ENCODE assay signal across 19 cellular contexts in the genomic region with DNA sequence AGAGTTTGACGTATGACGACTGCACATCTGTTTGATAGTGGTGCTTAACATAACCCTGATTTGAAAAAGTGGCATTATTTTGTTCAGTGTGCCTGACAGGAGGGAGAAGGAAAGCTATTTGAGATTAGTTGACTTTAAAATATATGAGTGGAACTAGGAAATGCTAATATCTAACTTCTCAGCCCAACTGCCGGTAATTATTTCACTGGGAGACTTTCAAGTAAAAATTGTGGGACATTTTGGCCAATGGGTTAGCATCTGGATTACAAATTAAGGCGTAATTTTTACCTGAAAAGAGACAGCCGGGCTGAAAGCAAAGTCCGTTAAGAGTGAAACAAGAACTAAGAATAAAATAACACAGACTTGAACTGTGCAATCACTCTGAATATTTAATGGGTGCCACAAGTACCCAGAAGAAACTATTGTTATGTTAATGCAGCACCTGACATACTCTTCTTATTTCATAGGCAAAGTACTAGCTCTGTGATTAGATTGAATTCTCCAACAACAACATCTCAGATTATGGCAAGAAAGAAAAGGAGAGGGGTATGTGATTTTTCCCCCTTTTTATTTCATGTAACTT. TPM values are rescaled to one million over a fixed set of nuclear protein-coding genes. Genes with fewer than 3 reads are reported as not detected.
DNase-seq lines count a peak whose midpoint lies in the region; FAIRE-seq and TF ChIP-seq lines count a peak whose summit lies in the region.
"Had no signal": no experiment of that assay in that cellular context is flagged by ENCODE, and none has a peak within 500 bp of the region (broad histone marks: within the 10 kb centered on the region; RNA-seq: fewer than 3 reads in every experiment).

No MANE protein-coding gene starts in this region.

- H4K20me1 ChIP-seq in OCI-LY1 (ENCODE audit: insufficient read depth, low read length) (no peaks in the 10 kb centered on the region), endothelial cell of umbilical vein (replicated peaks; ENCODE audit: control insufficient read depth, extremely low read depth, insufficient read depth, low read length) (no peaks in the 10 kb centered on the region)

- no peaks in the 10 kb centered on the region for H3K9me2 ChIP-seq in OCI-LY1 (ENCODE audit: low read depth, low read length)

- H2BK12ac ChIP-seq in trophoblast cell (ENCODE audit: low read length): no peak overlapping the region

- no peak overlapping the region for H2BK120ac ChIP-seq in trophoblast cell (ENCODE audit: insufficient read depth, low read length, poor library complexity)

- no peak for TF ChIP-seq POLR2A in endothelial cell of umbilical vein (IDR thresholded peaks at IDR 0.05; ENCODE audit: low read depth, low read length)

- H2BK5ac ChIP-seq in trophoblast cell (ENCODE audit: low read depth, low read length, poor library complexity): no peak overlapping the region

- POLR2A ChIA-PET in endothelial cell of umbilical vein (lab: Charles Lee) (interaction anchor here (0.6 kb wide), 1 partner anchor 31 kb away, joined by 3 read pairs; no protein-coding TSS in a partner anchor), HEK293T (lab: Yijun Ruan, JAX) (interaction anchor here (1.0 kb wide), 2 partner anchors 9 to 205 kb away, joined by 3 read pairs; no protein-coding TSS in a partner anchor)

- no peak overlapping the region for H4K8ac ChIP-seq in trophoblast cell (ENCODE audit: low read depth, low read length)

- no peak overlapping the region for H3K4ac ChIP-seq in trophoblast cell (ENCODE audit: low read depth, low read length)

- no peak for FAIRE-seq in endothelial cell of umbilical vein (lab: Jason Lieb, UNC)

- no peak overlapping the region for H3K14ac ChIP-seq in trophoblast cell (ENCODE audit: low read length)

- H3K79me1 ChIP-seq in trophoblast cell (ENCODE audit: low read length): peaks cover 17% of the 10 kb centered on the region

- WGBS in trophoblast cell (ENCODE audit: extremely low coverage, insufficient coverage, insufficient read length): no CpG with 5 or more reads among the region's 6 CpGs

- H2AK5ac ChIP-seq in trophoblast cell (ENCODE audit: low read length): no peak overlapping the region

- no peak overlapping the region for H2AFZ ChIP-seq in OCI-LY1 (ENCODE audit: low read length)
- H2AFZ ChIP-seq in endothelial cell of umbilical vein (ENCODE audit: low read depth, low read length): no peak overlapping the region
- no peak overlapping the region for H2AFZ ChIP-seq in trophoblast cell (ENCODE audit: insufficient read depth, low read length, poor library complexity)
- H2AFZ ChIP-seq: parathyroid adenoma had no signal

- H3K9me1 ChIP-seq in endothelial cell of umbilical vein (replicated peaks; ENCODE audit: control insufficient read depth, extremely low read depth, insufficient read depth, low read length): no peaks in the 10 kb centered on the region

- H3K27me3 ChIP-seq in HUES48 (ENCODE audit: control insufficient read depth, insufficient read depth, low read length): peaks cover 32% of the 10 kb centered on the region
- H3K27me3 ChIP-seq in OCI-LY1 (ENCODE audit: insufficient read depth, low read length): no peaks in the 10 kb centered on the region
- H3K27me3 ChIP-seq in endothelial cell of umbilical vein (ENCODE audit: control insufficient read depth in 2 of 2, insufficient read depth in 2 of 2, low read length in 2 of 2): peaks cover 51 to 57% of the 10 kb centered on the region in 2 experiments
- no peaks in the 10 kb centered on the region for H3K27me3 ChIP-seq in trophoblast cell (ENCODE audit: insufficient read depth, low read length)

- H3K36me3 ChIP-seq in HUES48 (ENCODE audit: control insufficient read depth, insufficient read depth, low read length) (peaks cover 25% of the 10 kb centered on the region), OCI-LY1 (ENCODE audit: insufficient read depth, low read length) (peaks cover 37% of the 10 kb centered on the region), endothelial cell of umbilical vein (ENCODE audit: control insufficient read depth in 2 of 2, extremely low read depth in 1 of 2, insufficient read depth in 2 of 2, low read length in 2 of 2) (no peaks in the 10 kb centered on the region), trophoblast cell (ENCODE audit: control insufficient read depth in 1 of 2, insufficient read depth in 2 of 2, low read length in 2 of 2) (peaks cover 5 to 11% of the 10 kb centered on the region in 2 experiments)
- H3K36me3 ChIP-seq: BE2C, upper lobe of right lung had no signal

- no peak overlapping the region for H3K18ac ChIP-seq in trophoblast cell (ENCODE audit: low read length)

- no peak for TF ChIP-seq CTCF in OCI-LY1 (IDR thresholded peaks at IDR 0.05; ENCODE audit: low read length)
- no peak for TF ChIP-seq CTCF in endothelial cell of umbilical vein (IDR thresholded peaks at IDR 0.05; ENCODE audit: extremely low read depth in 1 of 2, insufficient read depth in 1 of 2, low read depth in 1 of 2, low read length in 2 of 2)

- peaks cover 4% of the 10 kb centered on the region; the same call in 1 of the 2 replicates for H3F3A ChIP-seq in OCI-LY1 (ENCODE audit: insufficient read depth, low read length)

- BruUV-seq in endothelial cell of umbilical vein (replicated peaks; lab: Mats Ljungman, UMichigan): no TSS peak

- H3K27ac ChIP-seq in HUES48 (ENCODE audit: low read depth, low read length) (peak overlapping the region; percentile 77), OCI-LY1 (ENCODE audit: low read depth, low read length, poor library complexity, severe bottlenecking) (peak overlapping the region; percentile 73), endothelial cell of umbilical vein (ENCODE audit: insufficient read depth, low read depth, low read length) (no peak overlapping the region), trophoblast cell (ENCODE audit: low read depth, low read length) (no peak overlapping the region)
- H3K27ac ChIP-seq: parathyroid adenoma, upper lobe of right lung had no signal

- no peak overlapping the region for H3K9ac ChIP-seq in HUES48 (ENCODE audit: low read depth, low read length)
- peak overlapping the region; percentile 75 for H3K9ac ChIP-seq in OCI-LY1 (ENCODE audit: low read length)
- no peak overlapping the region for H3K9ac ChIP-seq in endothelial cell of umbilical vein (replicated peaks; ENCODE audit: extremely low read depth, insufficient read depth, low read length)
- no peak overlapping the region for H3K9ac ChIP-seq in trophoblast cell (ENCODE audit: low read length)
- H3K9ac ChIP-seq: parathyroid adenoma had no signal

- H4K91ac ChIP-seq in trophoblast cell (ENCODE audit: low read depth, low read length): no peak overlapping the region

- DNase-seq in endothelial cell of umbilical vein (ENCODE audit: low read depth, low spot score) (no peak), trophoblast cell (no peak), HEK293T (ENCODE audit: extremely low spot score) (no peak), kidney tubule cell (ENCODE audit: low spot score) (no peak), kidney glomerular epithelial cell (lab: John Stamatoyannopoulos, UW) (no peak), inferior parietal cortex (ENCODE audit: extremely low spot score) (no peak)
- DNase-seq: activated B cell treated with CpG ODN at 0.5 μM for 24 hours; BE2C; erythroblast; glutamatergic neuron; NCI-H1092 treated with DMSO at 0.1 percent for 48 hours; stimulated activated CD4-positive, alpha-beta T cell treated with anti-CD3 and anti-CD28 coated beads, Interleukin-12 subunit alpha, Interleukin-12 subunit beta, amount 100 ng/mL, for 4 hours; stimulated activated naive B cell treated with anti-CD40 and anti-IgM and Interleukin-4, amounts not matched to agents 10 μg/mL and 1 μg/mL and 100 μg/mL, for 72 hours; upper lobe of right lung had no signal

- CTCF ChIA-PET in endothelial cell of umbilical vein (lab: Charles Lee): interaction anchor here (0.7 to 10.2 kb wide), 4 partner anchors 8 to 439 kb away, joined by 3 to 439 read pairs (median 4); no protein-coding TSS in a partner anchor
- CTCF ChIA-PET in HEK293T (lab: Yijun Ruan, JAX): interaction anchor here (1.0 to 1.4 kb wide), 2 partner anchors 438 to 441 kb away, joined by 5 to 6 read pairs; no protein-coding TSS in a partner anchor

- H3K23ac ChIP-seq in trophoblast cell (ENCODE audit: low read length): no peak overlapping the region

- no peak overlapping the region for H4K12ac ChIP-seq in trophoblast cell (ENCODE audit: low read depth, low read length)

- peak overlapping the region; percentile 73 for H3K4me3 ChIP-seq in HUES48 (ENCODE audit: low read depth, low read length)
- peak overlapping the region; percentile 72 for H3K4me3 ChIP-seq in OCI-LY1 (ENCODE audit: low read depth, low read length, poor library complexity, severe bottlenecking)
- no peak overlapping the region for H3K4me3 ChIP-seq in endothelial cell of umbilical vein (replicated peaks in 1 of 3; ENCODE audit: insufficient read depth in 1 of 3, low read depth in 1 of 3, low read length in 3 of 3)
- no peak overlapping the region for H3K4me3 ChIP-seq in trophoblast cell (ENCODE audit: low read depth, low read length)
- H3K4me3 ChIP-seq: upper lobe of right lung had no signal

- H3K79me2 ChIP-seq in OCI-LY1 (ENCODE audit: insufficient read depth, low read length) (peaks cover 18% of the 10 kb centered on the region), endothelial cell of umbilical vein (ENCODE audit: control insufficient read depth, insufficient read depth, low read length) (no peaks in the 10 kb centered on the region), trophoblast cell (ENCODE audit: control insufficient read depth, insufficient read depth, low read length, poor library complexity) (peaks cover 10% of the 10 kb centered on the region)
- H3K79me2 ChIP-seq: parathyroid adenoma had no signal

- intact Hi-C loops in endothelial cell of umbilical vein (cut with micrococcal nuclease): loop anchor here (5.0 kb wide), 1 partner anchor 599 kb away; the partner anchor contains the start of gene TPD52L1

- H3K4me2 ChIP-seq in OCI-LY1 (ENCODE audit: low read length) (peak overlapping the region; percentile 81), endothelial cell of umbilical vein (ENCODE audit: insufficient read depth, low read length) (no peak overlapping the region), trophoblast cell (ENCODE audit: low read length) (peak overlapping the region; percentile 40)

- H3K9me3 ChIP-seq in HUES48 (ENCODE audit: control insufficient read depth, insufficient read depth, low read length) (no peaks in the 10 kb centered on the region), OCI-LY1 (ENCODE audit: low read length) (no peaks in the 10 kb centered on the region), endothelial cell of umbilical vein (replicated peaks; ENCODE audit: control insufficient read depth, insufficient read depth, low read length) (no peaks in the 10 kb centered on the region), trophoblast cell (ENCODE audit: insufficient read depth, low read depth, low read length) (no peaks in the 10 kb centered on the region)
- H3K9me3 ChIP-seq: BE2C, upper lobe of right lung had no signal

- peaks cover 56% of the 10 kb centered on the region for H3K4me1 ChIP-seq in HUES48 (ENCODE audit: control insufficient read depth, insufficient read depth, low read length)
- H3K4me1 ChIP-seq in OCI-LY1 (ENCODE audit: insufficient read depth, low read length, severe bottlenecking): peaks cover 67% of the 10 kb centered on the region
- H3K4me1 ChIP-seq in endothelial cell of umbilical vein (ENCODE audit: control insufficient read depth, extremely low read depth, insufficient read depth, low read length): peaks cover 25% of the 10 kb centered on the region
- peaks cover 0 to 3% of the 10 kb centered on the region in 2 experiments for H3K4me1 ChIP-seq in trophoblast cell (ENCODE audit: control insufficient read depth in 1 of 2, insufficient read depth in 2 of 2, low read length in 2 of 2)

- dilution Hi-C loops in endothelial cell of umbilical vein (cut with MboI; ENCODE audit: extremely low pct_ligation_motif_present, low sequenced_read_pairs): no loop called here

RNA-seq across cellular contexts. Expression of gene HEY2, which starts 2.0 kb away (rescaled TPM):
- not detected in 2 replicates for total RNA-seq in endothelial cell of umbilical vein
- polyA plus RNA-seq in endothelial cell of umbilical vein: 0.03 and 0.07 TPM in 2 replicates
- 0.03 TPM in 2 replicates for polyA plus RNA-seq in endothelial cell of umbilical vein (2011; cell fraction: cytosol; rRNA removed)
- 0.10 and 0.26 TPM in 2 replicates for polyA plus RNA-seq in endothelial cell of umbilical vein (2011; cell fraction: nucleus; rRNA removed)
- polyA plus RNA-seq in endothelial cell of umbilical vein (2012): 0.74 and 0.92 TPM in 2 replicates
- not detected in 2 replicates for polyA minus RNA-seq in endothelial cell of umbilical vein
- polyA minus RNA-seq in endothelial cell of umbilical vein (2011; cell fraction: cytosol; rRNA and poly(A)+ RNA removed): not detected
- polyA minus RNA-seq in endothelial cell of umbilical vein (2011; cell fraction: nucleus; rRNA and poly(A)+ RNA removed): not detected in 2 replicates
- 11.4 and 13.4 TPM in 2 replicates for polyA plus RNA-seq in trophoblast cell (2013)
- total RNA-seq: activated B cell treated with CpG ODN at 0.5 μM for 24 hours; activated CD8-positive, alpha-beta memory T cell treated with anti-CD3 and anti-CD28 coated beads for 36 hours; activated T-helper 2 cell treated with anti-CD3 and anti-CD28 coated beads, Interferon-gamma antibody, Interleukin-2, Interleukin-4, amounts not matched to agents 10 μg/mL and 5 μg/mL and 100 μg/mL, durations not matched to agents 14 hours and 24 hours and 36 hours had no signal

RNA-seq across cellular contexts. Expression of gene NCOA7, which starts 39.3 kb away (rescaled TPM):
- 58.2 and 71.2 TPM in 2 replicates for total RNA-seq in endothelial cell of umbilical vein
- polyA plus RNA-seq in endothelial cell of umbilical vein: 20.3 and 27.7 TPM in 2 replicates
- 25.3 and 29.9 TPM in 2 replicates for polyA plus RNA-seq in endothelial cell of umbilical vein (2011; cell fraction: cytosol; rRNA removed)
- 57.9 and 62.1 TPM in 2 replicates for polyA plus RNA-seq in endothelial cell of umbilical vein (2011; cell fraction: nucleus; rRNA removed)
- polyA plus RNA-seq in endothelial cell of umbilical vein (2012): 39.7 and 40.1 TPM in 2 replicates
- polyA minus RNA-seq in endothelial cell of umbilical vein: 111 and 159 TPM in 2 replicates
- 52.8 TPM for polyA minus RNA-seq in endothelial cell of umbilical vein (2011; cell fraction: cytosol; rRNA and poly(A)+ RNA removed)
- 62.9 and 65.0 TPM in 2 replicates for polyA minus RNA-seq in endothelial cell of umbilical vein (2011; cell fraction: nucleus; rRNA and poly(A)+ RNA removed)
- polyA plus RNA-seq in trophoblast cell (2013): 16.3 and 17.4 TPM in 2 replicates

Comparison
In these comparisons a context has a peak if more than half of its experiments do, and no peak if none do; other contexts are left out.
1. H3K27ac ChIP-seq: peak in HUES48 (single experiment) and OCI-LY1 (single experiment); none in endothelial cell of umbilical vein (single experiment) and trophoblast cell (single experiment).
2. H3K4me3 ChIP-seq: peak in HUES48 (single experiment) and OCI-LY1 (single experiment); none in endothelial cell of umbilical vein (0 of 3) and trophoblast cell (single experiment).